1 cellular context compared by ENCODE assay signal in genomic region chr17:35447494-35447893, GRCh38.
TF ChIP-seq lines count a peak whose summit lies in the region.

No MANE protein-coding gene starts in this region.

TF ChIP-seq in H1, 55 proteins besides CTCF, POLR2A, EP300 and RAD21:
- TF ChIP-seq CBX8 (IDR thresholded peaks at IDR 0.05; ENCODE audit: borderline replicate concordance, low read depth, low read length): no peak
- no peak for TF ChIP-seq NANOG (IDR thresholded peaks at IDR 0.05; ENCODE audit: insufficient read depth, low read depth, low read length, poor library complexity, severe bottlenecking)
- TF ChIP-seq SP2 (IDR thresholded peaks at IDR 0.05; ENCODE audit: low read length): no peak
- no peak for TF ChIP-seq MAFK (IDR thresholded peaks at IDR 0.05; ENCODE audit: low read depth, low read length)
- no peak for TF ChIP-seq CREB1 (IDR thresholded peaks at IDR 0.05)
- TF ChIP-seq EZH2 (IDR thresholded peaks at IDR 0.05; ENCODE audit: low read depth, low read length, severe bottlenecking): no peak
- TF ChIP-seq POU5F1 (IDR thresholded peaks at IDR 0.05; ENCODE audit: low read depth, low read length): no peak
- TF ChIP-seq RFX5 (IDR thresholded peaks at IDR 0.05; ENCODE audit: borderline replicate concordance, low read depth, low read length): no peak
- TF ChIP-seq E2F6 (IDR thresholded peaks at IDR 0.05): no peak
- no peak for TF ChIP-seq GTF2F1 (IDR thresholded peaks at IDR 0.05; ENCODE audit: borderline replicate concordance, low read depth, low read length)
- TF ChIP-seq KDM5A (IDR thresholded peaks at IDR 0.05; ENCODE audit: low read length): no peak
- TF ChIP-seq CHD2 (IDR thresholded peaks at IDR 0.05; ENCODE audit: low read length): no peak
- no peak for TF ChIP-seq HDAC2 (IDR thresholded peaks at IDR 0.05; ENCODE audit: borderline replicate concordance in 1 of 2, low read depth in 2 of 2, low read length in 2 of 2)
- TF ChIP-seq ATF3 (IDR thresholded peaks at IDR 0.05; ENCODE audit: insufficient read depth, low read depth, low read length): no peak
- TF ChIP-seq TEAD4 (IDR thresholded peaks at IDR 0.05; ENCODE audit: low read depth, low read length): no peak
- TF ChIP-seq BACH1 (IDR thresholded peaks at IDR 0.05; ENCODE audit: low read length): no peak
- TF ChIP-seq FOSL1 (IDR thresholded peaks at IDR 0.05; ENCODE audit: insufficient read depth, low read depth, low read length): no peak
- no peak for TF ChIP-seq RBBP5 (IDR thresholded peaks at IDR 0.05; ENCODE audit: borderline replicate concordance, low read depth, low read length)
